In genomic region chr3:37864904-37865303, GRCh38 we compare ENCODE assay signal across 15 cellular contexts. TPM values are rescaled to one million over a fixed set of nuclear protein-coding genes. Genes with fewer than 3 reads are reported as not detected.
DNase-seq lines count a peak whose midpoint lies in the region; ATAC-seq and TF ChIP-seq lines count a peak whose summit lies in the region.
"Had no signal": no experiment of that assay in that cellular context is flagged by ENCODE, and none has a peak within 500 bp of the region (broad histone marks: within the 10 kb centered on the region; RNA-seq: fewer than 3 reads in every experiment).

No MANE protein-coding gene starts in this region.

- peak overlapping the region; percentile 96 for H3K27ac ChIP-seq in 22Rv1

- peak overlapping the region; percentile 21; the same call in 1 of the 2 replicates for H3K4me3 ChIP-seq in LNCaP clone FGC (ENCODE audit: low read depth, low read length)
- no peak overlapping the region for H3K4me3 ChIP-seq in foreskin fibroblast (ENCODE audit: low read depth in 1 of 2, low read length in 2 of 2)
- H3K4me3 ChIP-seq: thyroid gland had no signal

- DNase-seq in AML-193 (lab: John Stamatoyannopoulos, UW) (peak; percentile 22 to 28), LNCaP clone FGC (ENCODE audit: low read depth) (no peak), dermis blood vessel endothelial cell (peak; percentile 14), amniotic stem cell (lab: John Stamatoyannopoulos, UW) (no peak), foreskin fibroblast (no peak), GOT3 (lab: John Stamatoyannopoulos, UW) (no peak)
- DNase-seq: anterior cingulate cortex, hypothalamus, naive B cell, NCI-H1048, thyroid gland had no signal

- ATAC-seq in GM21576 (IDR thresholded peaks at IDR 0.05; ENCODE audit: unreplicated experiment): no peak
- ATAC-seq: activated CD4-positive, CD25-positive, alpha-beta regulatory T cell treated with anti-CD3 and anti-CD28 coated beads, Interleukin-2, amount 50 U/mL, for 24 hours; left lobe of liver had no signal

- no peak for TF ChIP-seq CTCF in 22Rv1 (IDR thresholded peaks at IDR 0.05)
- 0 out of 2 replicates have a peak, but pooled peaks have one; percentile 2 for TF ChIP-seq CTCF in LNCaP clone FGC (IDR thresholded peaks at IDR 0.05; ENCODE audit: control insufficient read depth, extremely low read depth, insufficient read depth)
- TF ChIP-seq CTCF in foreskin fibroblast (IDR thresholded peaks at IDR 0.05; ENCODE audit: low read depth, low read length): no peak

RNA-seq across cellular contexts. Expression of gene CTDSPL, which starts 3.2 kb away (rescaled TPM):
- total RNA-seq in dermis blood vessel endothelial cell: 107 and 161 TPM in 2 replicates

Comparison
In these comparisons a context has a peak if more than half of its experiments do, and no peak if none do; other contexts are left out.
1. DNase-seq: peak in AML-193 (2 of 2) and dermis blood vessel endothelial cell (single experiment); none in LNCaP clone FGC (single experiment), amniotic stem cell (single experiment), foreskin fibroblast (0 of 2) and GOT3 (single experiment).